ENCODE assay signal across 34 cellular contexts in genomic region chr10:73210395-73211105, GRCh38.
"Had no signal": no experiment of that assay in that cellular context is flagged by ENCODE, and none has a peak within 500 bp of the region (broad histone marks: within the 10 kb centered on the region; RNA-seq: fewer than 3 reads in every experiment).

No MANE protein-coding gene starts in this region.

- H3K27ac ChIP-seq: brain microvascular endothelial cell, PC-9, RWPE1, VCaP had no signal

- H3K36me3 ChIP-seq: MG63 had no signal

- H3K4me2 ChIP-seq: PC-9 had no signal

- H2AFZ ChIP-seq: PC-9 had no signal

- H3K27me3 ChIP-seq: brain microvascular endothelial cell, MG63 had no signal

- H3K9me3 ChIP-seq: MG63 had no signal

- DNase-seq: activated CD4-positive, alpha-beta T cell treated with anti-CD3 and anti-CD28 coated beads for 1 hour; activated CD4-positive, alpha-beta T cell treated with anti-CD3 and anti-CD28 coated beads for 48 hours; activated CD4-positive, alpha-beta T cell treated with anti-CD3 and anti-CD28 coated beads, Interleukin-2, amount 50 U/mL, for 4 hours; activated CD4-positive, CD25-positive, alpha-beta regulatory T cell; activated CD8-positive, alpha-beta T cell treated with anti-CD3 and anti-CD28 coated beads for 36 hours; activated gamma-delta T cell; activated naive CD4-positive, alpha-beta T cell treated with Interleukin-2 at 50 U/mL for 16 hours; activated T-cell treated with anti-CD3 and anti-CD28 coated beads, Interleukin-2, amount 50 U/mL, for 24 hours; amniotic stem cell; aorta; central memory CD4-positive, alpha-beta T cell; Kasumi-1; KG1; MG63; NCI-H1092; NCI-H1436 treated with DMSO at 0.1 percent for 48 hours; NCI-H187; NCI-H2029 treated with DMSO at 0.1 percent for 48 hours; NCI-H2107; NCI-H2171; NCI-H510A; NCI-H526; NCI-H748 treated with DMSO at 0.1 percent for 48 hours; NK-92 treated with Interleukin-12 subunit alpha and Interleukin-12 subunit beta, amount 100 ng/mL, for 24 hours; SIG-M5; T-helper 1 cell; T-helper 2 cell; T-helper 9 cell had no signal

- ATAC-seq: activated CD8-positive, alpha-beta T cell treated with anti-CD3 and anti-CD28 coated beads for 36 hours; Right ventricle myocardium inferior; SK-N-SH treated with all-trans-retinoic acid at 6 μM for 48 hours had no signal

- H3K4me3 ChIP-seq: MG63, PC-9 had no signal
